In the genomic region with DNA sequence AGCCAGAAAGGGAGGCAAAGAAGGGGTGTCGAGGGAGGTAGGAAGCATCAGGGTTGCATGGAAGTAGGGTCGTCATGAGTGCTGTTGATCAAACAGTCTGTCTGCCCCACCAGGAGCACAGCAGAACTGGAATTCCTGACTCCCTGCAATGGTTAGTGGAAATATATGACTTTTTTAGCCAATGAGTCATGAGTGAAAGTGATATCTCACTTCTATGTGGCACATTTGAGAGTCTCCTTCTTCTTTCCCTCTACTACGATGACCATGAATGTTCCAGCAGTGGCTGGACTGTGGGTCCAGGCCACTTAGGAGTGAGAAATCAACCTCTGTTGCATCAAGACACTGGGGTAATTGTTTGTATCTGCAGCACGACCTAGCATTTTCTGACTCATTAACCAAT, we compare ENCODE assay signal across 13 cellular contexts.
DNase-seq lines count a peak whose midpoint lies in the region; ATAC-seq, FAIRE-seq and TF ChIP-seq lines count a peak whose summit lies in the region.
"Had no signal": no experiment of that assay in that cellular context is flagged by ENCODE, and none has a peak within 500 bp of the region (broad histone marks: within the 10 kb centered on the region; RNA-seq: fewer than 3 reads in every experiment).

No MANE protein-coding gene starts in this region.

- peak; percentile 59 for ATAC-seq in IMR-90 (ENCODE audit: low read depth)
- no peak for ATAC-seq in pancreas
- ATAC-seq in GM19351 (IDR thresholded peaks at IDR 0.05; ENCODE audit: unreplicated experiment): no peak
- ATAC-seq: Panc1 had no signal

- H2AFZ ChIP-seq in IMR-90 (replicated peaks; ENCODE audit: low read length, poor library complexity): peak overlapping the region; percentile 44
- no peak overlapping the region for H2AFZ ChIP-seq in mesenchymal stem cell (ENCODE audit: low read depth, low read length)

- H2BK15ac ChIP-seq in IMR-90 (ENCODE audit: low read depth, low read length): no peak overlapping the region
- no peak overlapping the region for H2BK15ac ChIP-seq in mesenchymal stem cell (ENCODE audit: low read depth, poor library complexity, severe bottlenecking)

- no peak overlapping the region for H2BK120ac ChIP-seq in IMR-90 (ENCODE audit: low read depth, low read length)
- no peak overlapping the region for H2BK120ac ChIP-seq in mesenchymal stem cell (ENCODE audit: low read depth, low read length)

- H3K27ac ChIP-seq in IMR-90 (ENCODE audit: insufficient read depth, low read length) (no peak overlapping the region), brain microvascular endothelial cell (no peak overlapping the region), mesenchymal stem cell (ENCODE audit: low read length, poor library complexity, severe bottlenecking) (no peak overlapping the region), pancreas (no peak overlapping the region)

- BruUV-seq in IMR-90 (replicated peaks; lab: Mats Ljungman, UMichigan): no TSS peak

- dilution Hi-C loops in IMR-90 (cut with HindIII; ENCODE audit: low sequenced_read_pairs, unreplicated experiment): no loop called here

- no peak overlapping the region for H4K8ac ChIP-seq in IMR-90 (ENCODE audit: low read depth in 2 of 2, low read length in 2 of 2)
- no peak overlapping the region for H4K8ac ChIP-seq in mesenchymal stem cell (ENCODE audit: low read length)

- in situ Hi-C loops in IMR-90 (cut with MboI; ENCODE audit: low sequenced_read_pairs) (no loop called here), brain microvascular endothelial cell (cut with HindIII; ENCODE audit: low pct_ligation_motif_present, low sequenced_read_pairs) (no loop called here)

- H3K9me3 ChIP-seq in IMR-90 (ENCODE audit: control insufficient read depth, insufficient read depth, low read length): peaks cover 4% of the 10 kb centered on the region
- H3K9me3 ChIP-seq in mesenchymal stem cell (ENCODE audit: control insufficient read depth, low read length): peaks cover 16% of the 10 kb centered on the region
- no peaks in the 10 kb centered on the region for H3K9me3 ChIP-seq in pancreas

- no peak for FAIRE-seq in pancreas (lab: Jason Lieb, UNC)
- FAIRE-seq: H54 had no signal

- no peaks in the 10 kb centered on the region for H3K36me3 ChIP-seq in IMR-90 (ENCODE audit: control insufficient read depth, insufficient read depth, low read length)
- H3K36me3 ChIP-seq in brain microvascular endothelial cell (replicated peaks): no peaks in the 10 kb centered on the region
- no peaks in the 10 kb centered on the region for H3K36me3 ChIP-seq in mesenchymal stem cell (ENCODE audit: control insufficient read depth in 1 of 2, insufficient read depth in 2 of 2, low read depth in 1 of 2, low read length in 2 of 2)
- no peaks in the 10 kb centered on the region for H3K36me3 ChIP-seq in pancreas

- no peak overlapping the region for H4K5ac ChIP-seq in IMR-90 (ENCODE audit: low read depth, low read length)

- POLR2A ChIA-PET in IMR-90 (lab: Charles Lee; ENCODE audit: unreplicated experiment): no interaction called here

- H2AK5ac ChIP-seq in IMR-90 (ENCODE audit: low read depth, low read length) (no peak overlapping the region), mesenchymal stem cell (ENCODE audit: low read length, severe bottlenecking) (no peak overlapping the region)

- CTCF ChIA-PET in IMR-90 (lab: Yijun Ruan, JAX): no interaction called here

- H3K9me1 ChIP-seq in IMR-90 (ENCODE audit: insufficient read depth, low read length): no peaks in the 10 kb centered on the region; the same call in 1 of the 2 replicates

- H2AK9ac ChIP-seq in IMR-90 (replicated peaks; ENCODE audit: low read depth, low read length, poor library complexity): no peak overlapping the region

- H3K9ac ChIP-seq in IMR-90 (ENCODE audit: low read depth, low read length): no peak overlapping the region
- H3K9ac ChIP-seq in mesenchymal stem cell (ENCODE audit: low read length): no peak overlapping the region

- H3K14ac ChIP-seq in IMR-90 (replicated peaks; ENCODE audit: low read depth, low read length) (no peak overlapping the region), mesenchymal stem cell (ENCODE audit: low read length in 2 of 2) (no peak overlapping the region)

- H3K4ac ChIP-seq in IMR-90 (ENCODE audit: low read depth, low read length) (no peak overlapping the region), mesenchymal stem cell (ENCODE audit: low read depth in 1 of 2, low read length in 2 of 2) (no peak overlapping the region)

- TF ChIP-seq RAD21 in IMR-90 (IDR thresholded peaks at IDR 0.05; ENCODE audit: low read length): no peak

- H2BK20ac ChIP-seq in IMR-90 (ENCODE audit: low read depth, low read length): no peak overlapping the region

- no peak overlapping the region for H3K56ac ChIP-seq in IMR-90 (ENCODE audit: extremely low read depth, insufficient read depth, low read length)

- intact Hi-C loops in IMR-90 (cut with micrococcal nuclease) (no loop called here), pancreas (cut with DNase I) (no loop called here)

- H3K23ac ChIP-seq in IMR-90 (ENCODE audit: low read depth, low read length): no peak overlapping the region
- H3K23ac ChIP-seq in mesenchymal stem cell (ENCODE audit: low read length in 2 of 2): no peak overlapping the region

- TF ChIP-seq POLR2A in IMR-90 (IDR thresholded peaks at IDR 0.05; ENCODE audit: low read depth, low read length): no peak

- no peaks in the 10 kb centered on the region; the same call in 1 of the 2 replicates for H3K27me3 ChIP-seq in IMR-90 (ENCODE audit: control insufficient read depth, insufficient read depth, low read length)
- no peaks in the 10 kb centered on the region for H3K27me3 ChIP-seq in brain microvascular endothelial cell (replicated peaks)
- H3K27me3 ChIP-seq in mesenchymal stem cell (ENCODE audit: control insufficient read depth in 1 of 2, insufficient read depth in 1 of 2, low read length in 2 of 2): no peaks in the 10 kb centered on the region
- no peaks in the 10 kb centered on the region for H3K27me3 ChIP-seq in pancreas

- H2BK12ac ChIP-seq in mesenchymal stem cell (ENCODE audit: low read length in 2 of 2): no peak overlapping the region

- H2BK5ac ChIP-seq in IMR-90 (ENCODE audit: low read depth, low read length, poor library complexity, severe bottlenecking) (no peak overlapping the region), mesenchymal stem cell (ENCODE audit: low read depth, low read length, poor library complexity, severe bottlenecking) (no peak overlapping the region)

- DNase-seq in IMR-90 (peak; percentile 30), brain microvascular endothelial cell (peak; percentile 9), mesenchymal stem cell (peak; percentile 50), pancreas (no peak), NCI-H1436 treated with DMSO at 0.1 percent for 48 hours (lab: John Stamatoyannopoulos, UW) (no peak), NCI-H345 treated with DMSO at 0.1 percent for 48 hours (lab: John Stamatoyannopoulos, UW; ENCODE audit: unreplicated experiment) (no peak)
- DNase-seq: ACHN, DMS79, NCI-H1092, NCI-H2081 had no signal

- H3K4me3 ChIP-seq in IMR-90 (ENCODE audit: insufficient read depth, low read depth, low read length): no peak overlapping the region
- H3K4me3 ChIP-seq in brain microvascular endothelial cell (ENCODE audit: low read depth, low read length): no peak overlapping the region
- H3K4me3 ChIP-seq in mesenchymal stem cell (ENCODE audit: insufficient read depth in 1 of 2, low read depth in 1 of 2, low read length in 2 of 2): no peak overlapping the region
- H3K4me3 ChIP-seq in pancreas: no peak overlapping the region

- no peaks in the 10 kb centered on the region for H3K4me1 ChIP-seq in IMR-90 (ENCODE audit: control insufficient read depth, insufficient read depth, low read length)
- H3K4me1 ChIP-seq in mesenchymal stem cell (ENCODE audit: control insufficient read depth, insufficient read depth, low read depth, low read length): no peaks in the 10 kb centered on the region
- H3K4me1 ChIP-seq in pancreas: no peaks in the 10 kb centered on the region

- H4K20me1 ChIP-seq in IMR-90 (ENCODE audit: insufficient read depth, low read length): no peaks in the 10 kb centered on the region

- TF ChIP-seq CTCF in IMR-90 (conservative IDR thresholded peaks at IDR 0.05; ENCODE audit: low read depth, low read length) (no peak), brain microvascular endothelial cell (IDR thresholded peaks at IDR 0.05; ENCODE audit: low read depth, low read length, missing control alignments) (no peak), pancreas (IDR thresholded peaks at IDR 0.05) (no peak)

- H3K18ac ChIP-seq in IMR-90 (ENCODE audit: low read depth, low read length): no peak overlapping the region
- H3K18ac ChIP-seq in mesenchymal stem cell (ENCODE audit: low read depth in 1 of 2, low read length in 2 of 2): no peak overlapping the region

- no peak overlapping the region for H3K4me2 ChIP-seq in IMR-90 (ENCODE audit: low read depth, low read length)
- H3K4me2 ChIP-seq in mesenchymal stem cell (ENCODE audit: low read length, poor library complexity, severe bottlenecking): no peak overlapping the region

- no CpG with 5 or more reads among the region's 4 CpGs for WGBS in IMR-90 (ENCODE audit: extremely low coverage in 2 of 2, insufficient read length in 1 of 2), 2 experiments
- 66% methylated on average over 4 of the region's 4 CpGs for WGBS in mesenchymal stem cell
- 58 to 59% methylated on average over 4 of the region's 4 CpGs for WGBS in pancreas, 2 donors

- H3K79me1 ChIP-seq in IMR-90 (ENCODE audit: low read depth in 1 of 2, low read length in 2 of 2): no peaks in the 10 kb centered on the region
- H3K79me1 ChIP-seq in mesenchymal stem cell (replicated peaks; ENCODE audit: low read length, poor library complexity, severe bottlenecking): no peaks in the 10 kb centered on the region

- H4K91ac ChIP-seq in IMR-90 (ENCODE audit: insufficient read depth, low read depth, low read length): no peak overlapping the region
- no peak overlapping the region for H4K91ac ChIP-seq in mesenchymal stem cell (ENCODE audit: low read length)

TF ChIP-seq in IMR-90, 13 proteins besides CTCF, POLR2A, EP300 and RAD21 (continues in another document):
- TF ChIP-seq MXI1 (IDR thresholded peaks at IDR 0.05; ENCODE audit: borderline replicate concordance, low read depth, low read length) (no peak), BHLHE40 (IDR thresholded peaks at IDR 0.05; ENCODE audit: low read depth, low read length) (no peak), SMC3 (IDR thresholded peaks at IDR 0.05; ENCODE audit: low read depth, low read length) (no peak), NFE2L2 (IDR thresholded peaks at IDR 0.05; ENCODE audit: low read depth, low read length) (no peak), RCOR1 (IDR thresholded peaks at IDR 0.05; ENCODE audit: insufficient replicate concordance, low read length) (no peak)
- TF ChIP-seq, protein P1, sequence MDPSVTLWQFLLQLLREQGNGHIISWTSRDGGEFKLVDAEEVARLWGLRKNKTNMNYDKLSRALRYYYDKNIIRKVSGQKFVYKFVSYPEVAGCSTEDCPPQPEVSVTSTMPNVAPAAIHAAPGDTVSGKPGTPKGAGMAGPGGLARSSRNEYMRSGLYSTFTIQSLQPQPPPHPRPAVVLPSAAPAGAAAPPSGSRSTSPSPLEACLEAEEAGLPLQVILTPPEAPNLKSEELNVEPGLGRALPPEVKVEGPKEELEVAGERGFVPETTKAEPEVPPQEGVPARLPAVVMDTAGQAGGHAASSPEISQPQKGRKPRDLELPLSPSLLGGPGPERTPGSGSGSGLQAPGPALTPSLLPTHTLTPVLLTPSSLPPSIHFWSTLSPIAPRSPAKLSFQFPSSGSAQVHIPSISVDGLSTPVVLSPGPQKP (IDR thresholded peaks at IDR 0.05; ENCODE audit: borderline replicate concordance, low read depth, low read length): no peak

Comparison
In these comparisons a context has a peak if more than half of its experiments do, and no peak if none do; other contexts are left out.
1. DNase-seq: peak in IMR-90 (single experiment), brain microvascular endothelial cell (single experiment) and mesenchymal stem cell (single experiment); none in pancreas (0 of 6), NCI-H1436 treated with DMSO at 0.1 percent for 48 hours (single experiment) and NCI-H345 treated with DMSO at 0.1 percent for 48 hours (single experiment).